Comparison of ENCODE assay signal across 12 cellular contexts in genomic region chr3:168093229-168093628, GRCh38. TPM values are rescaled to one million over a fixed set of nuclear protein-coding genes. Genes with fewer than 3 reads are reported as not detected.
DNase-seq lines count a peak whose midpoint lies in the region; ATAC-seq, FAIRE-seq and TF ChIP-seq lines count a peak whose summit lies in the region.
"Had no signal": no experiment of that assay in that cellular context is flagged by ENCODE, and none has a peak within 500 bp of the region (broad histone marks: within the 10 kb centered on the region; RNA-seq: fewer than 3 reads in every experiment).

No MANE protein-coding gene starts in this region.

- no peaks in the 10 kb centered on the region for H3K9me3 Mint-ChIP-seq in astrocyte (ENCODE audit: unreplicated experiment)
- no peaks in the 10 kb centered on the region for H3K9me3 Mint-ChIP-seq in T-cell
- H3K9me3 Mint-ChIP-seq: activated CD4-positive, alpha-beta memory T cell treated with anti-CD3 and anti-CD28 coated beads for 36 hours had no signal

- H3K36me3 Mint-ChIP-seq in astrocyte (ENCODE audit: low read depth, unreplicated experiment) (no peaks in the 10 kb centered on the region), T-cell (no peaks in the 10 kb centered on the region)
- H3K36me3 Mint-ChIP-seq: activated CD4-positive, alpha-beta memory T cell treated with anti-CD3 and anti-CD28 coated beads for 36 hours had no signal

- no peak for TF ChIP-seq CTCF in cardiac muscle cell (IDR thresholded peaks at IDR 0.05; ENCODE audit: low read depth, low read length)
- TF ChIP-seq CTCF in astrocyte (IDR thresholded peaks at IDR 0.05; ENCODE audit: insufficient read depth, low read depth, low read length), result no peak
- no peak for TF ChIP-seq CTCF in right lobe of liver (IDR thresholded peaks at IDR 0.05)
- no peak for TF ChIP-seq CTCF in upper lobe of left lung (IDR thresholded peaks at IDR 0.05)
- TF ChIP-seq CTCF in PC-9 (conservative IDR thresholded peaks at IDR 0.05), result no peak

- H3K4me3 Mint-ChIP-seq in astrocyte (ENCODE audit: unreplicated experiment) (peak overlapping the region; percentile 88), T-cell (no peak overlapping the region)
- H3K4me3 Mint-ChIP-seq: activated CD4-positive, alpha-beta memory T cell treated with anti-CD3 and anti-CD28 coated beads for 36 hours had no signal

- TF ChIP-seq EP300 in upper lobe of left lung (IDR thresholded peaks at IDR 0.05), result no peak

- 26% methylated on average over 2 of the region's 2 CpGs for WGBS in right lobe of liver (ENCODE audit: insufficient coverage, low coverage, low lambda C conversion rate, missing lambda C conversion rate)
- 56 to 63% methylated on average over 2 of the region's 2 CpGs for WGBS in upper lobe of left lung, 2 donors

- ATAC-seq in Right ventricle myocardium inferior (no peak), right lobe of liver (no peak), upper lobe of left lung (ENCODE audit: low FRiP score in 2 of 2) (no peak), GM19397 (IDR thresholded peaks at IDR 0.05; ENCODE audit: unreplicated experiment) (no peak), T-cell (replicated peaks in 1 of 4) (no peak)

- peaks cover 46% of the 10 kb centered on the region for H3K4me1 Mint-ChIP-seq in astrocyte (ENCODE audit: low read depth, unreplicated experiment)
- peaks cover 5 to 18% (median 13%) of the 10 kb centered on the region in 3 donors for H3K4me1 Mint-ChIP-seq in T-cell

- H3K79me2 ChIP-seq in astrocyte (ENCODE audit: insufficient read depth, low read length) (peaks cover 69% of the 10 kb centered on the region), PC-9 (ENCODE audit: low read depth) (peaks cover 29% of the 10 kb centered on the region; the same call in 1 of the 2 replicates)

- peak overlapping the region; percentile 20 for H3K27ac Mint-ChIP-seq in astrocyte (ENCODE audit: unreplicated experiment)
- no peak overlapping the region for H3K27ac Mint-ChIP-seq in T-cell
- H3K27ac Mint-ChIP-seq: activated CD4-positive, alpha-beta memory T cell treated with anti-CD3 and anti-CD28 coated beads for 36 hours had no signal

- H2AFZ ChIP-seq in astrocyte (ENCODE audit: low read depth, low read length), result no peak overlapping the region
- no peak overlapping the region for H2AFZ ChIP-seq in PC-9
- H2AFZ ChIP-seq: parathyroid adenoma had no signal

- no TSS peak for BruUV-seq in PC-9 (replicated peaks; lab: Mats Ljungman, UMichigan)

- H3K9me3 ChIP-seq in cardiac muscle cell (ENCODE audit: low read depth) (no peaks in the 10 kb centered on the region), astrocyte (ENCODE audit: insufficient read depth, low read depth, low read length) (no peaks in the 10 kb centered on the region), right lobe of liver (no peaks in the 10 kb centered on the region), upper lobe of left lung (no peaks in the 10 kb centered on the region), PC-9 (ENCODE audit: insufficient read depth, low read depth) (no peaks in the 10 kb centered on the region)

- H4K20me1 ChIP-seq in astrocyte (ENCODE audit: insufficient read depth, low read length) (peaks cover 63% of the 10 kb centered on the region), PC-9 (ENCODE audit: insufficient read depth) (no peaks in the 10 kb centered on the region)

- peaks cover 36% of the 10 kb centered on the region for H3K4me1 ChIP-seq in cardiac muscle cell (ENCODE audit: low read depth)
- peaks cover 7% of the 10 kb centered on the region for H3K4me1 ChIP-seq in astrocyte (ENCODE audit: insufficient read depth, low read length)
- peaks cover 0 to 52% (median 26%) of the 10 kb centered on the region in 4 donors for H3K4me1 ChIP-seq in right lobe of liver
- peaks cover 28 to 48% (median 41%) of the 10 kb centered on the region in 4 donors for H3K4me1 ChIP-seq in upper lobe of left lung
- peaks cover 35% of the 10 kb centered on the region for H3K4me1 ChIP-seq in PC-9 (replicated peaks; ENCODE audit: insufficient read depth)
- H3K4me1 ChIP-seq: parathyroid adenoma had no signal

- no peak for TF ChIP-seq POLR2A in right lobe of liver (IDR thresholded peaks at IDR 0.05)
- no peak for TF ChIP-seq POLR2A in upper lobe of left lung (IDR thresholded peaks at IDR 0.05)

- peaks cover 16% of the 10 kb centered on the region; the same call in 1 of the 2 replicates for H3F3A ChIP-seq in PC-9 (ENCODE audit: insufficient read depth, low read depth)

- no peaks in the 10 kb centered on the region for H3K27me3 Mint-ChIP-seq in astrocyte (ENCODE audit: low read depth, unreplicated experiment)
- H3K27me3 Mint-ChIP-seq in T-cell, result peaks cover 45 to 49% of the 10 kb centered on the region in 2 donors

- H3K27me3 ChIP-seq in cardiac muscle cell, result no peaks in the 10 kb centered on the region
- no peaks in the 10 kb centered on the region for H3K27me3 ChIP-seq in astrocyte (ENCODE audit: insufficient read depth, low read length)
- no peaks in the 10 kb centered on the region for H3K27me3 ChIP-seq in right lobe of liver
- no peaks in the 10 kb centered on the region for H3K27me3 ChIP-seq in upper lobe of left lung
- no peaks in the 10 kb centered on the region for H3K27me3 ChIP-seq in PC-9 (ENCODE audit: insufficient read depth, low read depth)

- H3K4me2 ChIP-seq in astrocyte (ENCODE audit: low read length) (peak overlapping the region; percentile 91), PC-9 (no peak overlapping the region)

- H3K36me3 ChIP-seq in cardiac muscle cell (no peaks in the 10 kb centered on the region), astrocyte (ENCODE audit: insufficient read depth, low read length) (no peaks in the 10 kb centered on the region), right lobe of liver (no peaks in the 10 kb centered on the region), upper lobe of left lung (no peaks in the 10 kb centered on the region), PC-9 (ENCODE audit: low read depth) (no peaks in the 10 kb centered on the region)

- CTCF ChIA-PET in PC-9 (lab: Charles Lee), result interaction anchor here (0.6 kb wide), 1 partner anchor 406 kb away, joined by 3 read pairs; no protein-coding TSS in a partner anchor
- CTCF ChIA-PET in T-cell (lab: Charles Lee), result no interaction called here

- intact Hi-C loops in Right ventricle myocardium inferior (cut with DNase I) (loop anchor here (10.0 kb wide), 1 partner anchor 72 kb away; no protein-coding TSS in a partner anchor), right lobe of liver (cut with DNase I) (no loop called here), PC-9 (cut with micrococcal nuclease; ENCODE audit: unreplicated experiment) (no loop called here)

- H3K9ac ChIP-seq in astrocyte (ENCODE audit: low read length), result peak overlapping the region; percentile 94
- H3K9ac ChIP-seq: parathyroid adenoma had no signal

- H3K27ac ChIP-seq in cardiac muscle cell (peak overlapping the region; percentile 72), astrocyte (ENCODE audit: low read depth, low read length) (peak overlapping the region; percentile 93), right lobe of liver (peak overlapping the region in 2 of 3 donors; percentile 91 to 94), upper lobe of left lung (no peak overlapping the region), PC-9 (no peak overlapping the region)
- H3K27ac ChIP-seq: C4-2B, parathyroid adenoma had no signal

- no peak for FAIRE-seq in astrocyte (lab: Jason Lieb, UNC)

- H3K4me3 ChIP-seq in cardiac muscle cell, result peak overlapping the region; percentile 68
- H3K4me3 ChIP-seq in astrocyte (ENCODE audit: insufficient read depth, low read depth, low read length), result peak overlapping the region; percentile 98
- H3K4me3 ChIP-seq in right lobe of liver, result peak overlapping the region; percentile 63 to 80 (median 69)
- H3K4me3 ChIP-seq in upper lobe of left lung, result peak overlapping the region in 3 of 4 donors; percentile 3 to 91 (median 89)
- H3K4me3 ChIP-seq in PC-9, result no peak overlapping the region

- DNase-seq in cardiac muscle cell (ENCODE audit: low read depth in 1 of 2, low spot score in 1 of 2) (no peak), Right ventricle myocardium inferior (ENCODE audit: missing footprints) (no peak), astrocyte (ENCODE audit: low read depth) (no peak), right lobe of liver (no peak), upper lobe of left lung (no peak), PC-9 (no peak), T-cell (no peak)
- DNase-seq: activated CD4-positive, alpha-beta memory T cell treated with anti-CD3 and anti-CD28 coated beads for 36 hours; stimulated activated naive CD4-positive, alpha-beta T cell had no signal

- no peaks in the 10 kb centered on the region for H3K9me2 ChIP-seq in PC-9 (ENCODE audit: insufficient read depth)

- POLR2A ChIA-PET in PC-9 (lab: Charles Lee; ENCODE audit: unreplicated experiment) (no interaction called here), T-cell (lab: Charles Lee) (no interaction called here)

RNA-seq across cellular contexts. Expression of gene GOLIM4, which starts 2.5 kb away (rescaled TPM):
- 149 and 210 TPM in 2 replicates for total RNA-seq in cardiac muscle cell
- polyA plus RNA-seq in cardiac muscle cell, result 61.9 and 73.3 TPM in 2 replicates
- 57.3 TPM for total RNA-seq in Right ventricle myocardium inferior
- total RNA-seq in astrocyte, result 51.5 and 53.7 TPM in 2 replicates
- total RNA-seq in right lobe of liver, result 10 to 100 TPM; 33.3 to 44.9 (median 36.6) TPM
- total RNA-seq in upper lobe of left lung, result 10 to 100 TPM; 34.6 to 79.1 (median 43.6) TPM
- total RNA-seq in PC-9 (2021), result 10.9 and 17.5 TPM in 2 replicates
- total RNA-seq in T-cell, result 1 to 10 TPM in 2 of 5 donors, under 1 TPM in 3; 0.49 to 1.5 (median 0.96) TPM

Comparison
In these comparisons a context has a peak if more than half of its experiments do, and no peak if none do; other contexts are left out.
1. H3K27ac ChIP-seq: peak in cardiac muscle cell (single experiment), astrocyte (single experiment) and right lobe of liver (2 of 3); none in upper lobe of left lung (0 of 4) and PC-9 (single experiment).